In the genomic region with DNA sequence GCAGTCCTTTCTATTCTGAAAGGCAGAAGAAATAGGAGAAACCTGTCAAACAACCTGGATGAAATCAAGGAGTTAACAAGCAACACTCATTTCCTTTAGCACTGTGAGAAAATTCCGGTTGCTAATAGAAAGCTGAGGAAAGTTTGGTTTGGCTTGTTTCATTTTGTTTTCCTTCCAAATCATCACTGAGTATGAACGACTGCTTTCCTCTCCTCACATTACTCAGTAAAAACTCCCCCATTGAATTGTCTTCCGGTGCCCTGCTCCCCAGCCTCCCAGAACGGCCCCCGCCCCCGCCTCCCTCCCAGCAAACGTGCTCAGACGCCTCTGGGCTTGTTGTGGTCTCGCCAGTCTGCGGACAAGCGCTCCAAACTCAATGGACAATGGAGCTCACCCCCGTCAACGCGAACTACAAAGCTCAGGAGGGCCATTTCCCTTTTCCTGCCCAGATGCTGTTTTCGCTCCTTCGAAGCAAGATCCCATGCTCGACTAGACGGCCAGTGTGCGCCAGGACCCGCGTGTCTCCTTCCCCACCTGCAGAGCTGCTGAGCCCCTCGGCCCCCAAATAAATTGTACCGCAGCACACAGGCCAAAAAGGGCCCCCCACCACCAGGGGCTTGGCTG, we compare ENCODE assay signal across 8 cellular contexts.
DNase-seq lines count a peak whose midpoint lies in the region; ATAC-seq and TF ChIP-seq lines count a peak whose summit lies in the region.

No MANE protein-coding gene starts in this region.

- H3K4me3 ChIP-seq in AG10803 (ENCODE audit: low read length) (peak overlapping the region; percentile 93), epithelial cell of esophagus (ENCODE audit: low read length) (peak overlapping the region; percentile 95)

- TF ChIP-seq POLR2A in GM18951 (IDR thresholded peaks at IDR 0.05; ENCODE audit: extremely low read depth, insufficient read depth, insufficient read length) = peak; percentile 34

- ATAC-seq in HG03280 (IDR thresholded peaks at IDR 0.05; ENCODE audit: unreplicated experiment) = peak; percentile 26

- in situ Hi-C loops in GM18951 (cut with MboI; ENCODE audit: low sequenced_read_pairs, unreplicated experiment) = loop anchor here (10.0 kb wide), 1 partner anchor 137 kb away; no protein-coding TSS in a partner anchor

- TF ChIP-seq CTCF in AG10803 (conservative IDR thresholded peaks at IDR 0.05; ENCODE audit: low read length) (no peak), epithelial cell of esophagus (IDR thresholded peaks at IDR 0.05; ENCODE audit: insufficient read depth, low read depth, low read length, missing control alignments) (no peak)

- DNase-seq in AG10803 (ENCODE audit: low read depth) (peak; percentile 67), NOMO-1 treated with DMSO at 0.1 percent for 48 hours (lab: John Stamatoyannopoulos, UW; ENCODE audit: unreplicated experiment) (peak; percentile 62), activated T-cell treated with anti-CD3 and anti-CD28 coated beads for 48 hours (ENCODE audit: low read depth) (peak; percentile 61), epithelial cell of esophagus (ENCODE audit: low read depth) (peak; percentile 91), midbrain (lab: John Stamatoyannopoulos, UW) (peak; percentile 62)
- peak; percentile 76 for DNase-seq in stimulated activated CD8-positive, alpha-beta memory T cell treated with anti-CD3 and anti-CD28 coated beads, Interleukin-4, amount 100 ng/mL, for 48 hours

Comparison
In these comparisons a context has a peak if more than half of its experiments do, and no peak if none do; other contexts are left out.
1. Peak in every context shown above with its lines: DNase-seq, ATAC-seq and H3K4me3 ChIP-seq.